In the genomic region with DNA sequence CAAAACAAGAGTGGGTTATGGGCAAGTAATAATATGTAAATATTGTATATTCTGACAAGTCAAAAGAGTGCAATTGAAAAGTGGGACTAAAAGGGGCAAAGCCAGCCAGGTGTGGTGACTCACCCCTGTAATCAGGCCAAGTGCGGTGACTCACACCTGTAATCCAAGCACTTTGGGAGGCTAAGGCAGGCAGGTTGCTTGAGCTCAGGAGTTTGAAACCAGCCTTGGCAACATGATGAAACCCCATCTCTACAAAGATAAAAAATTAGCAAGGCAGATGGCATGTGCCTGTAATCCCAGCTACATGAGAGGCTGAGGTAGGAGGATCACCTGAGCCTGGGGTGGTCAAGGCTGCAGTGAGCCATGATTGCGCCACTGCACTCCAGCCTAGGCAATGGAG, we compare ENCODE assay signal across 23 cellular contexts.
DNase-seq lines count a peak whose midpoint lies in the region; ATAC-seq, FAIRE-seq and TF ChIP-seq lines count a peak whose summit lies in the region.
"Had no signal": no experiment of that assay in that cellular context is flagged by ENCODE, and none has a peak within 500 bp of the region (broad histone marks: within the 10 kb centered on the region; RNA-seq: fewer than 3 reads in every experiment).

No MANE protein-coding gene starts in this region.

- CTCF ChIA-PET in H1 (lab: Charles Lee; ENCODE audit: partially characterized antibody) = interaction anchor here (1.5 kb wide), 1 partner anchor 73 kb away, joined by 3 read pairs; no protein-coding TSS in a partner anchor

- H3K36me3 ChIP-seq in H1 (ENCODE audit: control insufficient read depth in 2 of 4, insufficient read depth in 4 of 4, low read length in 3 of 4) = no peaks in the 10 kb centered on the region
- no peaks in the 10 kb centered on the region for H3K36me3 ChIP-seq in tibial artery
- no peaks in the 10 kb centered on the region for H3K36me3 ChIP-seq in upper lobe of right lung
- H3K36me3 ChIP-seq: left lung, uterus had no signal

- H2BK120ac ChIP-seq in H1 (replicated peaks; ENCODE audit: low read depth, low read length) = no peak overlapping the region

- no peak overlapping the region for H2BK5ac ChIP-seq in H1 (ENCODE audit: low read depth, low read length)

- H3K9ac ChIP-seq in H1 (replicated peaks in 1 of 4; ENCODE audit: extremely low read depth in 1 of 4, low read depth in 3 of 4, low read length in 3 of 4) = no peak overlapping the region
- H3K9ac ChIP-seq: SK-N-SH had no signal

- H2BK20ac ChIP-seq in H1 (ENCODE audit: low read length) = no peak overlapping the region

- WGBS in H1 (ENCODE audit: extremely low coverage in 1 of 2, insufficient coverage in 1 of 2, insufficient read length in 1 of 2, insufficient replicate concordance in 2 of 2, low coverage in 1 of 2, low lambda C conversion rate in 2 of 2, missing lambda C conversion rate in 1 of 2), 2 experiments = 50% methylated on average over 2 of the region's 2 CpGs; no CpG with 5 or more reads in 1 of the 2 experiments

- POLR2A ChIA-PET in H1 (lab: Charles Lee; ENCODE audit: partially characterized antibody) = no interaction called here

- H4K8ac ChIP-seq in H1 (ENCODE audit: extremely low read depth, insufficient read depth, low read length) = no peak overlapping the region

- H3K27me3 ChIP-seq in H1 (replicated peaks in 1 of 4; ENCODE audit: control insufficient read depth in 3 of 4, extremely low read depth in 1 of 4, insufficient read depth in 3 of 4, low read length in 3 of 4) = peaks cover 0 to 1% (median 0%) of the 10 kb centered on the region in 4 experiments; a peak in 1 of 7 replicates
- no peaks in the 10 kb centered on the region for H3K27me3 ChIP-seq in tibial artery
- H3K27me3 ChIP-seq in upper lobe of right lung = no peaks in the 10 kb centered on the region
- H3K27me3 ChIP-seq: left lung had no signal

- TF ChIP-seq CTCF in H1 (IDR thresholded peaks at IDR 0.05; ENCODE audit: control extremely low read depth in 1 of 3, insufficient read depth in 1 of 3, low read depth in 1 of 3, low read length in 3 of 3) (no peak), tibial artery (IDR thresholded peaks at IDR 0.05) (no peak), upper lobe of right lung (IDR thresholded peaks at IDR 0.05) (no peak)

- TF ChIP-seq EP300 in H1 (IDR thresholded peaks at IDR 0.05; ENCODE audit: borderline replicate concordance in 1 of 2, low read depth in 2 of 2, low read length in 2 of 2) = no peak

- H3K14ac ChIP-seq in H1 (ENCODE audit: insufficient read length) = no peak overlapping the region

- H4K20me1 ChIP-seq in H1 (replicated peaks in 1 of 2; ENCODE audit: control insufficient read depth in 1 of 2, insufficient read depth in 2 of 2, low read length in 2 of 2) = no peaks in the 10 kb centered on the region

- no peak overlapping the region for H3K56ac ChIP-seq in H1 (replicated peaks; ENCODE audit: insufficient read length, low read depth, low read length)

- no peak overlapping the region for H2BK12ac ChIP-seq in H1 (ENCODE audit: low read depth, low read length)

- H3K79me1 ChIP-seq in H1 (ENCODE audit: low read depth, low read length) = no peaks in the 10 kb centered on the region

- no peak overlapping the region for H2AFZ ChIP-seq in H1 (ENCODE audit: low read length)

- no peaks in the 10 kb centered on the region for H3K23me2 ChIP-seq in H1 (ENCODE audit: low read depth, low read length)

- peaks cover 4 to 21% (median 15%) of the 10 kb centered on the region in 4 experiments; a peak in 6 of 7 replicates for H3K4me1 ChIP-seq in H1 (replicated peaks in 1 of 4; ENCODE audit: control insufficient read depth in 3 of 4, insufficient read depth in 4 of 4, low read length in 3 of 4)
- H3K4me1 ChIP-seq in tibial artery = no peaks in the 10 kb centered on the region
- no peaks in the 10 kb centered on the region for H3K4me1 ChIP-seq in upper lobe of right lung
- H3K4me1 ChIP-seq: left lung, uterus had no signal

- no peak for TF ChIP-seq POLR2A in H1 (IDR thresholded peaks at IDR 0.05; ENCODE audit: control extremely low read depth in 1 of 2, low read depth in 2 of 2, low read length in 2 of 2)

- H4K5ac ChIP-seq in H1 (ENCODE audit: insufficient read length, low read depth, low read length) = no peak overlapping the region

- H3K4me2 ChIP-seq in H1 (ENCODE audit: insufficient read depth in 1 of 2, low read depth in 2 of 2, low read length in 2 of 2) = no peak overlapping the region
- H3K4me2 ChIP-seq: SK-N-SH had no signal

- H2AK5ac ChIP-seq in H1 (ENCODE audit: low read depth, low read length) = peak overlapping the region; percentile 65; the same call in 1 of the 2 replicates

- H3K4ac ChIP-seq in H1 (replicated peaks; ENCODE audit: insufficient read length, low read depth, low read length) = no peak overlapping the region

- H4K91ac ChIP-seq in H1 (replicated peaks; ENCODE audit: insufficient read length, low read length) = no peak overlapping the region

- H2BK15ac ChIP-seq in H1 (ENCODE audit: low read length) = no peak overlapping the region

- H3K27ac ChIP-seq in H1 (ENCODE audit: low read depth, low read length) (no peak overlapping the region), tibial artery (no peak overlapping the region), upper lobe of right lung (no peak overlapping the region)
- H3K27ac ChIP-seq: left lung, uterus had no signal

- H3K9me3 ChIP-seq in H1 (ENCODE audit: insufficient read depth in 2 of 2, low read depth in 1 of 2, low read length in 1 of 2) (no peaks in the 10 kb centered on the region), tibial artery (no peaks in the 10 kb centered on the region), upper lobe of right lung (no peaks in the 10 kb centered on the region)
- H3K9me3 ChIP-seq: left lung, SK-N-SH, uterus had no signal

- intact Hi-C loops in tibial artery (cut with DNase I; ENCODE audit: low total_unique reads) = no loop called here
- intact Hi-C loops in left cardiac atrium (cut with DNase I) = no loop called here
- intact Hi-C loops in upper lobe of right lung (cut with DNase I) = no loop called here

- no peaks in the 10 kb centered on the region for H3K79me2 ChIP-seq in H1 (ENCODE audit: control insufficient read depth in 1 of 2, insufficient read depth in 2 of 2, low read length in 2 of 2)

- H3K4me3 ChIP-seq in H1 (ENCODE audit: extremely low read depth in 1 of 4, insufficient read depth in 2 of 4, low read depth in 3 of 4, low read length in 4 of 4) (no peak overlapping the region), tibial artery (no peak overlapping the region), upper lobe of right lung (no peak overlapping the region)
- H3K4me3 ChIP-seq: left lung, uterus had no signal

- DNase-seq in stimulated activated CD4-positive, alpha-beta T cell treated with anti-CD3 and anti-CD28 coated beads, Interleukin-15, amount 100 ng/mL, for 24 hours = peak; percentile 8
- no peak for DNase-seq in stimulated activated CD4-positive, alpha-beta T cell treated with anti-CD3 and anti-CD28 coated beads, Interleukin-4, amount 100 ng/mL, for 24 hours
- DNase-seq in NCI-H2029 treated with DMSO at 0.1 percent for 48 hours (lab: John Stamatoyannopoulos, UW) (peak; percentile 16), H1 (ENCODE audit: low read depth in 1 of 2, low spot score in 2 of 2) (no peak), tibial artery (no peak), left cardiac atrium (no peak), upper lobe of right lung (no peak)
- DNase-seq: activated CD4-positive, alpha-beta T cell treated with anti-CD3 and anti-CD28 coated beads, Interleukin-2, amount 50 U/mL, for 48 hours; activated naive CD8-positive, alpha-beta T cell treated with anti-CD3 and anti-CD28 coated beads, Interleukin-2, amount 10 ng/mL, durations not matched to agents 7 days and 5 days; activated T-cell treated with anti-CD3 and anti-CD28 coated beads, Interleukin-2, amount 50 U/mL, for 4 hours; CD8-positive, alpha-beta T cell; HFFc6; hypothalamus; left lung; NCI-H1694 treated with DMSO at 0.1 percent for 48 hours; NCI-H526; nucleus accumbens; right cardiac atrium; SK-N-SH; uterus had no signal

- ATAC-seq in HG02678 (IDR thresholded peaks at IDR 0.05; ENCODE audit: unreplicated experiment) = no peak
- ATAC-seq in left cardiac atrium = no peak
- ATAC-seq in upper lobe of right lung = no peak
- ATAC-seq: activated T-cell treated with anti-CD3 and anti-CD28 coated beads, Interleukin-2, amount 50 U/mL, for 4 hours; CD8-positive, alpha-beta T cell; left lung; right cardiac atrium had no signal

- H3K18ac ChIP-seq in H1 (ENCODE audit: extremely low read depth, low read length) = no peak overlapping the region

- no peak overlapping the region for H3K23ac ChIP-seq in H1 (ENCODE audit: insufficient read length)

- no peak for FAIRE-seq in H1 (lab: Jason Lieb, UNC)
- FAIRE-seq: HTR-8/SVneo, TTC549 had no signal

- TF ChIP-seq RAD21 in H1 (IDR thresholded peaks at IDR 0.05 in 1 of 2, conservative IDR thresholded peaks at IDR 0.05 in 1 of 2; ENCODE audit: low read depth in 2 of 2, low read length in 2 of 2) = no peak

TF ChIP-seq in H1, 55 proteins besides CTCF, POLR2A, EP300 and RAD21 (continues in another document):
- TF ChIP-seq KDM4A (IDR thresholded peaks at IDR 0.05; ENCODE audit: low read depth, low read length, severe bottlenecking) (no peak), JUN (IDR thresholded peaks at IDR 0.05; ENCODE audit: low read depth, low read length) (no peak)

Comparison
In these comparisons a context has a peak if more than half of its experiments do, and no peak if none do; other contexts are left out.
1. DNase-seq: peak in stimulated activated CD4-positive, alpha-beta T cell treated with anti-CD3 and anti-CD28 coated beads, Interleukin-15, amount 100 ng/mL, for 24 hours (single experiment) and NCI-H2029 treated with DMSO at 0.1 percent for 48 hours (single experiment); none in stimulated activated CD4-positive, alpha-beta T cell treated with anti-CD3 and anti-CD28 coated beads, Interleukin-4, amount 100 ng/mL, for 24 hours (single experiment), H1 (0 of 2), tibial artery (0 of 2), left cardiac atrium (single experiment) and upper lobe of right lung (single experiment).